ENCODE assay signal across 9 cellular contexts in the genomic region with DNA sequence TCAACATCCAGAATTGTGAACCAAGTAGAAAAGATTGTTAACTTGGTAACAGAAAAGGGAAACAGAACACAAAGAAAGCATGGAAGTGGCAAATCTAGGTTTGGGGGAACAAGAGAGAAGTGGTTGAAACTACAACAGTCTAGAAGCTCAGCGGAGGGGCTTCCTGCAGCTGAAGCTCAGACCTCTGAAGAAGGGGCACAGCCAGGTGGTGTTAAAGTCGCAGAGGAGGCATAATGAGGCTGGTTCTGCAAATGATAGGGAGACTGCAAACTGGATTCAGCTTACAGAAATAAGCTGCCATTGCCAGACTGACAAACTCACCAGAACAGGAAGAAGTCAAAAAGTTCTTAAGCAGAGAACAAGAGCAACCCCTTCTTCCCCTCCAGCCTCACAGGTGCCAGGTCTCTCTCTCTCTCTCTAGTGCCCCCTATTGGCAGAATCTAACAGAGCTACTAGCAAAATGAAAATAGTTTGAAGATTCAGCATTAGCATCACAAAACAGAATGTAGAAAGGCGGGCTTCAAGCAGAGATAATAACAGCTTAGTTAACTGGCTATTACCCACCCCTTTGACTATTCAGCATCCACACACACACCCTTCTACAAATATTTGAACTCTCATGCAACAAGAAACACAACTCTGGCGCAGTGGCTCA.
DNase-seq lines count a peak whose midpoint lies in the region; ATAC-seq and TF ChIP-seq lines count a peak whose summit lies in the region.
"Had no signal": no experiment of that assay in that cellular context is flagged by ENCODE, and none has a peak within 500 bp of the region (broad histone marks: within the 10 kb centered on the region; RNA-seq: fewer than 3 reads in every experiment).

No MANE protein-coding gene starts in this region.

- H3K4me3 Mint-ChIP-seq in activated naive CD4-positive, alpha-beta T cell treated with anti-CD3 and anti-CD28 coated beads, Interleukin-2, amount 10 ng/mL, durations not matched to agents 7 days and 5 days = no peak overlapping the region
- H3K4me3 Mint-ChIP-seq in central memory CD8-positive, alpha-beta T cell = no peak overlapping the region
- H3K4me3 Mint-ChIP-seq in neural progenitor cell = no peak overlapping the region
- H3K4me3 Mint-ChIP-seq: stimulated activated naive CD8-positive, alpha-beta T cell treated with anti-CD3 and anti-CD28 coated beads, Interleukin-15, Interleukin-2, amounts not matched to agents 100 ng/mL and 50 ng/mL, for 24 hours had no signal

- DNase-seq in activated naive CD4-positive, alpha-beta T cell treated with anti-CD3 and anti-CD28 coated beads, Interleukin-2, amount 10 ng/mL, durations not matched to agents 7 days and 5 days = peak; percentile 43
- no peak for DNase-seq in activated naive CD4-positive, alpha-beta T cell treated with anti-CD3 and anti-CD28 coated beads, Interleukin-2, amount 50 U/mL, for 16 hours
- DNase-seq in HEK293T (ENCODE audit: extremely low spot score) = peak; percentile 39
- peak; percentile 86 for DNase-seq in NCI-H748 treated with DMSO at 0.1 percent for 48 hours (lab: John Stamatoyannopoulos, UW)
- DNase-seq in central memory CD8-positive, alpha-beta T cell (ENCODE audit: low spot score in 2 of 2) = peak in 1 of 2 donors; percentile 11
- peak; percentile 71 for DNase-seq in neural progenitor cell (ENCODE audit: low spot score)
- DNase-seq in activated T-cell treated with anti-CD3 and anti-CD28 coated beads, Interleukin-2, amount 50 U/mL, for 1 hour = no peak
- no peak for DNase-seq in suprapubic skin (ENCODE audit: low spot score in 2 of 2)

- no peak overlapping the region for H3K4me2 ChIP-seq in neural progenitor cell

- H3K36me3 ChIP-seq in neural progenitor cell (no peaks in the 10 kb centered on the region), suprapubic skin (no peaks in the 10 kb centered on the region)

- no peaks in the 10 kb centered on the region for H3K36me3 Mint-ChIP-seq in activated naive CD4-positive, alpha-beta T cell treated with anti-CD3 and anti-CD28 coated beads, Interleukin-2, amount 10 ng/mL, durations not matched to agents 7 days and 5 days
- H3K36me3 Mint-ChIP-seq in central memory CD8-positive, alpha-beta T cell (ENCODE audit: insufficient read depth) = peaks cover 2% of the 10 kb centered on the region
- H3K36me3 Mint-ChIP-seq in neural progenitor cell = no peaks in the 10 kb centered on the region

- H3K4me1 Mint-ChIP-seq in activated naive CD4-positive, alpha-beta T cell treated with anti-CD3 and anti-CD28 coated beads, Interleukin-2, amount 10 ng/mL, durations not matched to agents 7 days and 5 days = peaks cover 6% of the 10 kb centered on the region
- H3K4me1 Mint-ChIP-seq in central memory CD8-positive, alpha-beta T cell = no peaks in the 10 kb centered on the region
- H3K4me1 Mint-ChIP-seq in neural progenitor cell = peaks cover 18% of the 10 kb centered on the region

- TF ChIP-seq POLR2A in suprapubic skin (IDR thresholded peaks at IDR 0.05) = no peak

- H3K27me3 ChIP-seq in neural progenitor cell (no peaks in the 10 kb centered on the region), suprapubic skin (no peaks in the 10 kb centered on the region)

- H3K4me1 ChIP-seq in neural progenitor cell = no peaks in the 10 kb centered on the region
- H3K4me1 ChIP-seq in suprapubic skin = peaks cover 12% of the 10 kb centered on the region

- H3K27ac ChIP-seq in neural progenitor cell (no peak overlapping the region), suprapubic skin (no peak overlapping the region)

- no peaks in the 10 kb centered on the region for H3K27me3 Mint-ChIP-seq in activated naive CD4-positive, alpha-beta T cell treated with anti-CD3 and anti-CD28 coated beads, Interleukin-2, amount 10 ng/mL, durations not matched to agents 7 days and 5 days
- no peaks in the 10 kb centered on the region for H3K27me3 Mint-ChIP-seq in central memory CD8-positive, alpha-beta T cell
- peaks cover 4% of the 10 kb centered on the region for H3K27me3 Mint-ChIP-seq in neural progenitor cell (ENCODE audit: insufficient read depth, low read depth)
- H3K27me3 Mint-ChIP-seq: stimulated activated naive CD8-positive, alpha-beta T cell treated with anti-CD3 and anti-CD28 coated beads, Interleukin-15, Interleukin-2, amounts not matched to agents 100 ng/mL and 50 ng/mL, for 24 hours had no signal

- H3K9me3 Mint-ChIP-seq in activated naive CD4-positive, alpha-beta T cell treated with anti-CD3 and anti-CD28 coated beads, Interleukin-2, amount 10 ng/mL, durations not matched to agents 7 days and 5 days = no peaks in the 10 kb centered on the region
- H3K9me3 Mint-ChIP-seq in central memory CD8-positive, alpha-beta T cell = no peaks in the 10 kb centered on the region
- H3K9me3 Mint-ChIP-seq in neural progenitor cell = no peaks in the 10 kb centered on the region
- H3K9me3 Mint-ChIP-seq: stimulated activated naive CD8-positive, alpha-beta T cell treated with anti-CD3 and anti-CD28 coated beads, Interleukin-15, Interleukin-2, amounts not matched to agents 100 ng/mL and 50 ng/mL, for 24 hours had no signal

- POLR2A ChIA-PET in HEK293T (lab: Yijun Ruan, JAX) = interaction anchor here (1.2 kb wide), 1 partner anchor 95 kb away, joined by 3 read pairs; the partner anchor contains the start of gene ALDH7A1

- CTCF ChIA-PET in activated naive CD4-positive, alpha-beta T cell treated with anti-CD3 and anti-CD28 coated beads, Interleukin-2, amount 10 ng/mL, durations not matched to agents 7 days and 5 days (lab: Charles Lee) = interaction anchor here (0.6 to 6.8 kb wide), 39 partner anchors 9 to 469 kb away, joined by 3 to 126 read pairs (median 4); partner anchors contain the start of gene GRAMD2B
- CTCF ChIA-PET in HEK293T (lab: Yijun Ruan, JAX) = interaction anchor here (0.6 to 2.5 kb wide), 27 partner anchors 10 to 788 kb away, joined by 3 to 33 read pairs (median 5); no protein-coding TSS in a partner anchor

- ATAC-seq in central memory CD8-positive, alpha-beta T cell (replicated peaks; ENCODE audit: extremely low read depth, poor library complexity, severe bottlenecking) = peak; percentile 52

- H3K27ac Mint-ChIP-seq in activated naive CD4-positive, alpha-beta T cell treated with anti-CD3 and anti-CD28 coated beads, Interleukin-2, amount 10 ng/mL, durations not matched to agents 7 days and 5 days = peak overlapping the region; percentile 2
- no peak overlapping the region for H3K27ac Mint-ChIP-seq in central memory CD8-positive, alpha-beta T cell (ENCODE audit: low read depth)
- H3K27ac Mint-ChIP-seq in neural progenitor cell = no peak overlapping the region
- H3K27ac Mint-ChIP-seq: stimulated activated naive CD8-positive, alpha-beta T cell treated with anti-CD3 and anti-CD28 coated beads, Interleukin-15, Interleukin-2, amounts not matched to agents 100 ng/mL and 50 ng/mL, for 24 hours had no signal

- WGBS in suprapubic skin = 98% methylated on average over 4 of the region's 4 CpGs

- H3F3A ChIP-seq in neural progenitor cell (ENCODE audit: low read depth) = no peaks in the 10 kb centered on the region

- no peak overlapping the region for H3K9ac ChIP-seq in neural progenitor cell

- no peaks in the 10 kb centered on the region for H4K20me1 ChIP-seq in neural progenitor cell (ENCODE audit: low read depth)

- TF ChIP-seq EP300 in suprapubic skin (IDR thresholded peaks at IDR 0.05) = no peak

- H3K4me3 ChIP-seq in neural progenitor cell (no peak overlapping the region), suprapubic skin (no peak overlapping the region)

- H3K79me2 ChIP-seq in neural progenitor cell (ENCODE audit: low read depth) = no peaks in the 10 kb centered on the region

- peak overlapping the region; percentile 43 for H2AFZ ChIP-seq in neural progenitor cell (replicated peaks)

- H3K9me3 ChIP-seq in neural progenitor cell (ENCODE audit: low read depth) = no peaks in the 10 kb centered on the region
- no peaks in the 10 kb centered on the region for H3K9me3 ChIP-seq in suprapubic skin

- TF ChIP-seq CTCF in neural progenitor cell (IDR thresholded peaks at IDR 0.05) = peak; percentile 72
- no peak for TF ChIP-seq CTCF in suprapubic skin (IDR thresholded peaks at IDR 0.05)

TF ChIP-seq in HEK293T, 16 proteins besides CTCF, POLR2A, EP300 and RAD21:
- no peak for TF ChIP-seq FOXA1 (IDR thresholded peaks at IDR 0.05)
- TF ChIP-seq SP1 (IDR thresholded peaks at IDR 0.05) = no peak
- TF ChIP-seq FOXM1 (IDR thresholded peaks at IDR 0.05; ENCODE audit: borderline replicate concordance) = no peak
- TF ChIP-seq BHLHE40 (IDR thresholded peaks at IDR 0.05; ENCODE audit: borderline replicate concordance) = no peak
- no peak for TF ChIP-seq ZNF384 (IDR thresholded peaks at IDR 0.05)
- no peak for TF ChIP-seq ARNT (IDR thresholded peaks at IDR 0.05)
- TF ChIP-seq HDGF (IDR thresholded peaks at IDR 0.05; ENCODE audit: borderline replicate concordance) = no peak
- no peak for TF ChIP-seq FOXK2 (IDR thresholded peaks at IDR 0.05)
- no peak for TF ChIP-seq PKNOX1 (IDR thresholded peaks at IDR 0.05)
- no peak for TF ChIP-seq ELF4 (IDR thresholded peaks at IDR 0.05)

Comparison
In these comparisons a context has a peak if more than half of its experiments do, and no peak if none do; other contexts are left out.
1. DNase-seq: peak in activated naive CD4-positive, alpha-beta T cell treated with anti-CD3 and anti-CD28 coated beads, Interleukin-2, amount 10 ng/mL, durations not matched to agents 7 days and 5 days (single experiment), HEK293T (single experiment), NCI-H748 treated with DMSO at 0.1 percent for 48 hours (single experiment) and neural progenitor cell (single experiment); none in activated naive CD4-positive, alpha-beta T cell treated with anti-CD3 and anti-CD28 coated beads, Interleukin-2, amount 50 U/mL, for 16 hours (single experiment), activated T-cell treated with anti-CD3 and anti-CD28 coated beads, Interleukin-2, amount 50 U/mL, for 1 hour (single experiment) and suprapubic skin (0 of 2).